In the genomic region with DNA sequence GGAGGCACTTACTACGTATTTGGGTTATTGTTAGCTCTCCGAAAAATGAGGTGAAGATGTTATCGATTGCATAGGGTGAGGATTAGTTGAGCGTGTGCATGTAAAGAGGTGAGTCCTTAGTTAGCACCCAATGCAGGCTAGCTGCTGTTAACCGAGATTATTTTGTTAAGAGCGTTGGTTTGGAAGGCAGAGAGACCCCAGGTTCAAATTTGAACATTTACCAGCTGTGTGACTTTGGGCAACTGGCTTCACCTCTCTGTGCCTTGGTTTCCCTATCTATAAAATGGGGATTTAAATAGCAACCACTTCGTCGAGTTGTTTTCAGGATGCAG, we compare ENCODE assay signal across 8 cellular contexts. TPM values are rescaled to one million over a fixed set of nuclear protein-coding genes. Genes with fewer than 3 reads are reported as not detected.
DNase-seq lines count a peak whose midpoint lies in the region; ATAC-seq lines count a peak whose summit lies in the region.

No MANE protein-coding gene starts in this region.

- no peak overlapping the region for H2BK5ac ChIP-seq in neuronal stem cell (ENCODE audit: low read length)

- H3K4me3 Mint-ChIP-seq in CD8-positive, alpha-beta memory T cell = peak overlapping the region; percentile 64 to 95 (median 82)

- H3K4me1 Mint-ChIP-seq in CD8-positive, alpha-beta memory T cell = peaks cover 29 to 45% (median 40%) of the 10 kb centered on the region in 3 donors

- H3K4me3 ChIP-seq in CD8-positive, alpha-beta memory T cell (ENCODE audit: low read length) = peak overlapping the region; percentile 99
- H3K4me3 ChIP-seq in ectodermal cell (ENCODE audit: insufficient read depth, low read depth, low read length) (peak overlapping the region; percentile 96), neuronal stem cell (ENCODE audit: low read length in 2 of 2) (peak overlapping the region; percentile 56 to 97)

- peak overlapping the region; percentile 57 for H3K4me2 ChIP-seq in neuronal stem cell (ENCODE audit: insufficient read depth, low read length, poor library complexity, severe bottlenecking)

- CTCF ChIA-PET in CD8-positive, alpha-beta memory T cell (lab: Charles Lee) = interaction anchor here (0.8 to 2.4 kb wide), 6 partner anchors 10 to 428 kb away, joined by 3 to 9 read pairs (median 4); a partner anchor contains a TSS

- no peak overlapping the region for H2AK5ac ChIP-seq in neuronal stem cell (ENCODE audit: low read depth, low read length)

- H4K91ac ChIP-seq in neuronal stem cell (ENCODE audit: low read depth, low read length, poor library complexity) = no peak overlapping the region

- H3K27ac ChIP-seq in CD8-positive, alpha-beta memory T cell (ENCODE audit: low read depth, low read length) = peak overlapping the region; percentile 87
- H3K27ac ChIP-seq in ectodermal cell (ENCODE audit: insufficient read depth, low read depth, low read length, poor library complexity, severe bottlenecking) (no peak overlapping the region), neuronal stem cell (replicated peaks; ENCODE audit: low read length) (no peak overlapping the region)

- H3K27me3 Mint-ChIP-seq in CD8-positive, alpha-beta memory T cell = no peaks in the 10 kb centered on the region

- peaks cover 7% of the 10 kb centered on the region for H3K79me1 ChIP-seq in neuronal stem cell (ENCODE audit: low read depth, low read length)

- H3K4ac ChIP-seq in neuronal stem cell (ENCODE audit: low read length) = no peak overlapping the region

- H2AFZ ChIP-seq in neuronal stem cell (ENCODE audit: low read length) = peak overlapping the region; percentile 98

- H3K27me3 ChIP-seq in CD8-positive, alpha-beta memory T cell (ENCODE audit: insufficient read depth, low read length, poor library complexity, severe bottlenecking) = no peaks in the 10 kb centered on the region
- H3K27me3 ChIP-seq in ectodermal cell (ENCODE audit: control insufficient read depth, insufficient read depth, low read length, poor library complexity, severe bottlenecking) (no peaks in the 10 kb centered on the region), neuronal stem cell (ENCODE audit: control insufficient read depth in 3 of 3, insufficient read depth in 3 of 3, low read depth in 1 of 3, low read length in 3 of 3) (no peaks in the 10 kb centered on the region)

- no peaks in the 10 kb centered on the region for H3K9me3 Mint-ChIP-seq in CD8-positive, alpha-beta memory T cell

- no peak overlapping the region for H4K8ac ChIP-seq in neuronal stem cell (ENCODE audit: low read depth, low read length)

- no peak overlapping the region for H2BK12ac ChIP-seq in neuronal stem cell (ENCODE audit: low read length)

- H2BK15ac ChIP-seq in neuronal stem cell (ENCODE audit: low read length) = no peak overlapping the region

- no peak overlapping the region for H2BK120ac ChIP-seq in neuronal stem cell (ENCODE audit: low read depth, low read length)

- H3K9me3 ChIP-seq in CD8-positive, alpha-beta memory T cell (ENCODE audit: low read length) = no peaks in the 10 kb centered on the region
- H3K9me3 ChIP-seq in ectodermal cell (ENCODE audit: control insufficient read depth, low read length) = no peaks in the 10 kb centered on the region
- no peaks in the 10 kb centered on the region for H3K9me3 ChIP-seq in neuronal stem cell (replicated peaks in 1 of 2; ENCODE audit: control insufficient read depth in 2 of 2, insufficient read depth in 1 of 2, low read depth in 1 of 2, low read length in 2 of 2)

- no peak overlapping the region for H3K9ac ChIP-seq in neuronal stem cell (ENCODE audit: low read depth, low read length, poor library complexity)

- H3K36me3 ChIP-seq in CD8-positive, alpha-beta memory T cell (ENCODE audit: insufficient read depth, low read length) = no peaks in the 10 kb centered on the region
- H3K36me3 ChIP-seq in ectodermal cell (ENCODE audit: control insufficient read depth, insufficient read depth, low read length) (no peaks in the 10 kb centered on the region), neuronal stem cell (replicated peaks in 1 of 2; ENCODE audit: control insufficient read depth in 2 of 2, insufficient read depth in 2 of 2, low read length in 2 of 2) (no peaks in the 10 kb centered on the region)

- ATAC-seq in HG02588 (IDR thresholded peaks at IDR 0.05; ENCODE audit: unreplicated experiment) (no peak), HG03520 (IDR thresholded peaks at IDR 0.05; ENCODE audit: unreplicated experiment) (no peak), GM21717 (IDR thresholded peaks at IDR 0.05; ENCODE audit: unreplicated experiment) (no peak)

- H3K23ac ChIP-seq in neuronal stem cell (ENCODE audit: low read depth, low read length, poor library complexity) = no peak overlapping the region

- H3K27ac Mint-ChIP-seq in CD8-positive, alpha-beta memory T cell = peak overlapping the region in 3 of 8 donors; percentile 26 to 82 (median 43)

- 15 to 18% methylated on average over 8 of the region's 8 CpGs for WGBS in ectodermal cell, 2 experiments
- no CpG with 5 or more reads among the region's 8 CpGs for WGBS in neuronal stem cell (ENCODE audit: extremely low coverage in 2 of 2, insufficient read length in 2 of 2, insufficient replicate concordance in 1 of 2), 2 donors

- DNase-seq in CD8-positive, alpha-beta memory T cell = no peak
- DNase-seq in NCI-H2227 (lab: John Stamatoyannopoulos, UW; ENCODE audit: unreplicated experiment) = peak; percentile 76
- DNase-seq in neuronal stem cell (ENCODE audit: low spot score) = no peak
- DNase-seq in COLO668 (lab: John Stamatoyannopoulos, UW; ENCODE audit: unreplicated experiment) = no peak

- H3K36me3 Mint-ChIP-seq in CD8-positive, alpha-beta memory T cell = peaks cover 0 to 4% (median 2%) of the 10 kb centered on the region in 3 donors

- H3K18ac ChIP-seq in neuronal stem cell (ENCODE audit: low read length) = no peak overlapping the region

- peaks cover 21% of the 10 kb centered on the region for H3K4me1 ChIP-seq in CD8-positive, alpha-beta memory T cell (ENCODE audit: insufficient read depth, low read length)
- H3K4me1 ChIP-seq in ectodermal cell (ENCODE audit: control insufficient read depth, insufficient read depth, low read length) (peaks cover 11% of the 10 kb centered on the region), neuronal stem cell (ENCODE audit: control insufficient read depth in 2 of 2, insufficient read depth in 1 of 2, low read depth in 1 of 2, low read length in 2 of 2) (peaks cover 6 to 11% of the 10 kb centered on the region in 2 donors)

- H3K14ac ChIP-seq in neuronal stem cell (ENCODE audit: low read length) = no peak overlapping the region

- POLR2A ChIA-PET in CD8-positive, alpha-beta memory T cell (lab: Charles Lee) = interaction anchor here (0.5 to 0.9 kb wide), 3 partner anchors 141 to 426 kb away, joined by 3 to 7 read pairs (median 5); no protein-coding TSS in a partner anchor

RNA-seq across cellular contexts. Expression of a gene that starts 0.7 kb away (rescaled TPM):
- 10 to 100 TPM; 11.5 to 14.8 TPM for total RNA-seq in CD8-positive, alpha-beta memory T cell
- polyA plus RNA-seq in CD8-positive, alpha-beta memory T cell = 5.4 TPM
- polyA plus RNA-seq in ectodermal cell (2013, experiment 1 of 4) = 25.2 TPM
- polyA plus RNA-seq in ectodermal cell (2013, experiment 2 of 4) = 33.3 TPM
- 17.5 TPM for polyA plus RNA-seq in ectodermal cell (2013, experiment 3 of 4)
- polyA plus RNA-seq in ectodermal cell (2013, experiment 4 of 4) = 20.8 TPM
- 11.3 TPM for polyA plus RNA-seq in neuronal stem cell (2013, experiment 1 of 2)
- 11.5 TPM for polyA plus RNA-seq in neuronal stem cell (2013, experiment 2 of 2)

RNA-seq across cellular contexts. Expression of a gene that starts 1.3 kb away (rescaled TPM):
- not detected for total RNA-seq in CD8-positive, alpha-beta memory T cell
- not detected for polyA plus RNA-seq in CD8-positive, alpha-beta memory T cell
- polyA plus RNA-seq in ectodermal cell (2013, experiment 1 of 4) = not detected
- polyA plus RNA-seq in ectodermal cell (2013, experiment 2 of 4) = not detected
- polyA plus RNA-seq in ectodermal cell (2013, experiment 3 of 4) = not detected
- not detected for polyA plus RNA-seq in ectodermal cell (2013, experiment 4 of 4)
- not detected for polyA plus RNA-seq in neuronal stem cell (2013, experiment 1 of 2)
- polyA plus RNA-seq in neuronal stem cell (2013, experiment 2 of 2) = not detected
